ENCODE assay signal across 8 cellular contexts in genomic region chr20:35146299-35146921, GRCh38. TPM values are rescaled to one million over a fixed set of nuclear protein-coding genes. Genes with fewer than 3 reads are reported as not detected.
DNase-seq lines count a peak whose midpoint lies in the region; ATAC-seq and TF ChIP-seq lines count a peak whose summit lies in the region.

No MANE protein-coding gene starts in this region.

- peaks cover 61% of the 10 kb centered on the region for H3K36me3 Mint-ChIP-seq in activated T-helper 17 cell treated with anti-CD3 and anti-CD28 coated beads, Interleukin-2, amount 50 U/mL, for 72 hours (ENCODE audit: low read depth)

- peak; percentile 34 for ATAC-seq in activated T-helper 17 cell treated with anti-CD3 and anti-CD28 coated beads, Interleukin-2, amount 50 U/mL, for 72 hours (replicated peaks)
- ATAC-seq in HG03469 (IDR thresholded peaks at IDR 0.05; ENCODE audit: unreplicated experiment), result no peak

- TF ChIP-seq CTCF in LNCaP clone FGC (IDR thresholded peaks at IDR 0.05; ENCODE audit: control insufficient read depth, extremely low read depth, insufficient read depth), result no peak
- TF ChIP-seq CTCF in left ventricle myocardium inferior (IDR thresholded peaks at IDR 0.05; ENCODE audit: borderline replicate concordance), result no peak

- H3K4me1 Mint-ChIP-seq in activated T-helper 17 cell treated with anti-CD3 and anti-CD28 coated beads, Interleukin-2, amount 50 U/mL, for 72 hours, result peaks cover 17% of the 10 kb centered on the region

- H3K9ac ChIP-seq in rectal smooth muscle tissue (ENCODE audit: low read length), result peak overlapping the region; percentile 82

- no peaks in the 10 kb centered on the region for H3K9me3 ChIP-seq in left ventricle myocardium inferior (replicated peaks)

- intact Hi-C loops in left ventricle myocardium inferior (cut with micrococcal nuclease), result loop anchor here (5.0 kb wide), 1 partner anchor 116 kb away; no protein-coding TSS in a partner anchor

- H3K27me3 Mint-ChIP-seq in activated T-helper 17 cell treated with anti-CD3 and anti-CD28 coated beads, Interleukin-2, amount 50 U/mL, for 72 hours, result no peaks in the 10 kb centered on the region

- peak; percentile 40 for DNase-seq in stimulated activated CD4-positive, alpha-beta T cell treated with anti-CD3 and anti-CD28 coated beads, Interleukin-15, amount 100 ng/mL, for 24 hours
- no peak for DNase-seq in stimulated activated CD4-positive, alpha-beta T cell treated with anti-CD3 and anti-CD28 coated beads, Interleukin-4, amount 100 ng/mL, for 4 hours
- DNase-seq in LNCaP clone FGC (ENCODE audit: low read depth), result no peak
- no peak for DNase-seq in left ventricle myocardium inferior
- no peak for DNase-seq in hippocampal formation (lab: John Stamatoyannopoulos, UW)

- H3K4me3 ChIP-seq in LNCaP clone FGC (ENCODE audit: low read depth, low read length) (peak overlapping the region; percentile 85), left ventricle myocardium inferior (peak overlapping the region; percentile 90), rectal smooth muscle tissue (ENCODE audit: low read length) (peak overlapping the region; percentile 96)

- H3K27ac ChIP-seq in left ventricle myocardium inferior (replicated peaks) (peak overlapping the region; percentile 87), rectal smooth muscle tissue (ENCODE audit: low read depth, low read length) (peak overlapping the region; percentile 84)

- no peaks in the 10 kb centered on the region for H3K27me3 ChIP-seq in left ventricle myocardium inferior (ENCODE audit: low read depth)
- no peaks in the 10 kb centered on the region for H3K27me3 ChIP-seq in rectal smooth muscle tissue (ENCODE audit: control insufficient read depth, insufficient read depth, low read length)

- H3K27ac Mint-ChIP-seq in activated T-helper 17 cell treated with anti-CD3 and anti-CD28 coated beads, Interleukin-2, amount 50 U/mL, for 72 hours, result peak overlapping the region; percentile 95

- H3K4me1 ChIP-seq in left ventricle myocardium inferior (peaks cover 42% of the 10 kb centered on the region), rectal smooth muscle tissue (ENCODE audit: control insufficient read depth, insufficient read depth, low read length) (peaks cover 9% of the 10 kb centered on the region)

- peak overlapping the region; percentile 95 for H3K4me3 Mint-ChIP-seq in activated T-helper 17 cell treated with anti-CD3 and anti-CD28 coated beads, Interleukin-2, amount 50 U/mL, for 72 hours

- H3K36me3 ChIP-seq in left ventricle myocardium inferior, result peaks cover 28% of the 10 kb centered on the region
- peaks cover 4% of the 10 kb centered on the region for H3K36me3 ChIP-seq in rectal smooth muscle tissue (ENCODE audit: control insufficient read depth, insufficient read depth, low read length)

- no peaks in the 10 kb centered on the region for H3K9me3 Mint-ChIP-seq in activated T-helper 17 cell treated with anti-CD3 and anti-CD28 coated beads, Interleukin-2, amount 50 U/mL, for 72 hours

RNA-seq across cellular contexts. Expression of gene EDEM2, which starts 0.7 kb away (rescaled TPM):
- total RNA-seq in activated T-helper 17 cell treated with anti-CD3 and anti-CD28 coated beads, Interleukin-2, amount 50 U/mL, for 72 hours, result 10 to 100 TPM; 19.2 to 22.9 TPM
- 10.4 TPM for total RNA-seq in left ventricle myocardium inferior

RNA-seq across cellular contexts. Expression of gene PROCR, which starts 25.5 kb away (rescaled TPM):
- total RNA-seq in activated T-helper 17 cell treated with anti-CD3 and anti-CD28 coated beads, Interleukin-2, amount 50 U/mL, for 72 hours, result 1 to 10 TPM; 1.8 to 2.5 TPM
- 9.8 TPM for total RNA-seq in left ventricle myocardium inferior

RNA-seq across cellular contexts. Expression of gene TRPC4AP, which starts 53.8 kb away (rescaled TPM):
- total RNA-seq in activated T-helper 17 cell treated with anti-CD3 and anti-CD28 coated beads, Interleukin-2, amount 50 U/mL, for 72 hours, result 10 to 100 TPM; 34.1 to 54.3 TPM
- 30.7 TPM for total RNA-seq in left ventricle myocardium inferior
